ENCODE assay signal across 27 cellular contexts in genomic region chr6:88663801-88664200, GRCh38.
"Had no signal": no experiment of that assay in that cellular context is flagged by ENCODE, and none has a peak within 500 bp of the region (broad histone marks: within the 10 kb centered on the region; RNA-seq: fewer than 3 reads in every experiment).

No MANE protein-coding gene starts in this region.

- ATAC-seq: foreskin keratinocyte; gastroesophageal sphincter; heart right ventricle; left cardiac atrium; left lung; natural killer cell; psoas muscle; right cardiac atrium; stimulated activated effector memory CD8-positive, alpha-beta T cell treated with anti-CD3 and anti-CD28 coated beads, Interleukin-12 subunit alpha, Interleukin-12 subunit beta, amount 100 ng/mL, for 72 hours had no signal

- H3K4me3 ChIP-seq: dorsolateral prefrontal cortex, esophagus muscularis mucosa, gastroesophageal sphincter, heart right ventricle, left lung, ovary, psoas muscle, sigmoid colon, stomach, tibial artery, upper lobe of left lung had no signal

- DNase-seq: dorsolateral prefrontal cortex; effector CD4-positive, alpha-beta T cell; foreskin keratinocyte; heart right ventricle; hippocampal formation; left cardiac atrium; left lung; natural killer cell; occipital lobe; ovary; posterior cingulate gyrus; psoas muscle; right cardiac atrium; sigmoid colon; stimulated activated CD4-positive, alpha-beta T cell treated with anti-CD3 and anti-CD28 coated beads, Interleukin-2, amount 100 ng/mL, for 24 hours; stimulated activated CD4-positive, alpha-beta T cell treated with anti-CD3 and anti-CD28 coated beads, Interleukin-4, amount 100 ng/mL, for 24 hours; stimulated activated naive CD4-positive, alpha-beta T cell treated with Interleukin-2 at 50 U/mL for 16 hours; stomach; tibial artery; upper lobe of left lung had no signal

- H3K4me1 ChIP-seq: esophagus muscularis mucosa, foreskin keratinocyte, gastroesophageal sphincter, heart right ventricle, left lung, psoas muscle, sigmoid colon, stomach, tibial artery, upper lobe of left lung had no signal

- H3K9me3 ChIP-seq: ovary had no signal

- H3K27me3 ChIP-seq: dorsolateral prefrontal cortex, esophagus muscularis mucosa, foreskin keratinocyte, gastroesophageal sphincter, heart right ventricle, left lung, ovary, sigmoid colon, stomach, tibial artery, upper lobe of left lung had no signal

- FAIRE-seq: colon, islet of Langerhans, urothelium cell line had no signal

- H3K27ac ChIP-seq: dorsolateral prefrontal cortex, epithelial cell of prostate, esophagus muscularis mucosa, foreskin keratinocyte, gastroesophageal sphincter, heart right ventricle, left lung, ovary, psoas muscle, sigmoid colon, stomach, tibial artery, upper lobe of left lung had no signal

- H3K36me3 ChIP-seq: esophagus muscularis mucosa, gastroesophageal sphincter, heart right ventricle, ovary, sigmoid colon, upper lobe of left lung had no signal
